In genomic region chr4:47465008-47465407, GRCh38 we compare ENCODE assay signal across 11 cellular contexts. TPM values are rescaled to one million over a fixed set of nuclear protein-coding genes. Genes with fewer than 3 reads are reported as not detected.
DNase-seq lines count a peak whose midpoint lies in the region; ATAC-seq, FAIRE-seq and TF ChIP-seq lines count a peak whose summit lies in the region.
"Had no signal": no experiment of that assay in that cellular context is flagged by ENCODE, and none has a peak within 500 bp of the region (broad histone marks: within the 10 kb centered on the region; RNA-seq: fewer than 3 reads in every experiment).

No MANE protein-coding gene starts in this region.

- H3K36me3 ChIP-seq in OCI-LY1 (ENCODE audit: insufficient read depth, low read length): peaks cover under 1% of the 10 kb centered on the region; the same call in 1 of the 2 replicates

- no peaks in the 10 kb centered on the region for H3K27me3 ChIP-seq in OCI-LY1 (ENCODE audit: insufficient read depth, low read length)

- no peak overlapping the region for H3K4me2 ChIP-seq in OCI-LY1 (ENCODE audit: low read length)

- peak; percentile 44 for ATAC-seq in HG03135 (IDR thresholded peaks at IDR 0.05; ENCODE audit: unreplicated experiment)
- ATAC-seq: PC-3 had no signal

- H3K9me3 ChIP-seq in OCI-LY1 (ENCODE audit: low read length): no peaks in the 10 kb centered on the region

- H3K9ac ChIP-seq in OCI-LY1 (ENCODE audit: low read length): no peak overlapping the region

- no peak overlapping the region for H2AFZ ChIP-seq in OCI-LY1 (ENCODE audit: low read length)

- H3K9me2 ChIP-seq in OCI-LY1 (ENCODE audit: low read depth, low read length): no peaks in the 10 kb centered on the region

- TF ChIP-seq CTCF in OCI-LY1 (IDR thresholded peaks at IDR 0.05; ENCODE audit: low read length): no peak

- peak overlapping the region; percentile 75 for H3K27ac ChIP-seq in OCI-LY1 (ENCODE audit: low read depth, low read length, poor library complexity, severe bottlenecking)

- no peaks in the 10 kb centered on the region for H3K79me2 ChIP-seq in OCI-LY1 (ENCODE audit: insufficient read depth, low read length)

- DNase-seq in CD1c-positive myeloid dendritic cell (ENCODE audit: extremely low spot score): peak; percentile 13
- DNase-seq in GM19239 (ENCODE audit: insufficient read length, low spot score): no peak
- no peak for DNase-seq in NCI-H146 treated with DMSO at 0.1 percent for 48 hours (lab: John Stamatoyannopoulos, UW; ENCODE audit: unreplicated experiment)
- no peak for DNase-seq in RKO (ENCODE audit: low spot score)
- no peak for DNase-seq in NCI-H69 (lab: John Stamatoyannopoulos, UW)
- no peak for DNase-seq in A172 (ENCODE audit: low spot score)
- DNase-seq: activated CD4-positive, CD25-positive, alpha-beta regulatory T cell treated with anti-CD3 and anti-CD28 coated beads, Interleukin-2, amount 50 U/mL, for 72 hours; NCI-H1417; PC-3 had no signal

- no peaks in the 10 kb centered on the region for H3F3A ChIP-seq in OCI-LY1 (ENCODE audit: insufficient read depth, low read length)

- H3K4me1 ChIP-seq in OCI-LY1 (ENCODE audit: insufficient read depth, low read length, severe bottlenecking): peaks cover 35% of the 10 kb centered on the region

- peak; percentile 89 for FAIRE-seq in GM19239 (lab: Jason Lieb, UNC)

- H3K4me3 ChIP-seq in OCI-LY1 (ENCODE audit: low read depth, low read length, poor library complexity, severe bottlenecking): no peak overlapping the region

- H4K20me1 ChIP-seq in OCI-LY1 (ENCODE audit: insufficient read depth, low read length): no peaks in the 10 kb centered on the region

RNA-seq across cellular contexts. Expression of gene COMMD8, which starts 1.5 kb away (rescaled TPM):
- 54.2 and 83.0 TPM in 2 replicates for total RNA-seq in A172 (2014; rRNA removed; shearing (Covaris generic))

RNA-seq across cellular contexts. Expression of gene ATP10D, which starts 20.1 kb away (rescaled TPM):
- total RNA-seq in A172 (2014; rRNA removed; shearing (Covaris generic)): 11.9 and 23.3 TPM in 2 replicates
